In the genomic region with DNA sequence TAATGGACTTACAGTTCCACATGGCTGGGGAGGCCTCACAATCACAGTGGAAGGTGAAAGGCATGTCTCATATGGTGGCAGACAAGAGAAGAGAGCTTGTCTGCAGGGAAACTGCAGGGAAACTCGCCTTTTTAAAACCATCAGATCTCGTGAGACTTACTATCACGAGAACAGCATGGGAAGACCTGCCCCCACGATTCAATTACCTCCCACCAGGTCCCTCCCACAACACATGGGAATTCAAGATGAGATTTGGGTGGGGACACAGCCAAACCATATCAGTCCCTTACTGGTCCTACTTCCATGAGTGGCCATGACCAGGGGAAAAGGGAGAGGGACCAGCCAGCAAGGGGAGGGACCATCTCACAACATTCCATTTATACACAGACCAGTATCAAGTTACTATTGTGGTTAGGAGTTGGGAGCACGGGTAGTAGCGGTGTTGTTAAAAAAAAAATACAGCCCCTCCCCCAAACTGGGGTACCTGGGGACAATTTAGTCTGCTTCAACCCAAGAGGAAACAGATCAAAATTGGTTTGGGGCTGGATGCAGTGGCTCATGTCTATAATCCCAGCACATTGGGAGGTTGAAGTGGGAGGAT, we compare ENCODE assay signal across 9 cellular contexts. TPM values are rescaled to one million over a fixed set of nuclear protein-coding genes. Genes with fewer than 3 reads are reported as not detected.
A peak's percentile ranks its signal among the peaks of the same experiment; 100 is the strongest.
DNase-seq lines count a peak whose midpoint lies in the region; ATAC-seq and TF ChIP-seq lines count a peak whose summit lies in the region.
"Not testable (repeated sequence)": the region's sequence is repeated elsewhere in the genome, so short reads cannot be mapped to it uniquely, and the experiment has no call there.
"Had no signal": no experiment of that assay in that cellular context is flagged by ENCODE, and none has a peak within 500 bp of the region (broad histone marks: within the 10 kb centered on the region; RNA-seq: fewer than 3 reads in every experiment).

No MANE protein-coding gene starts in this region.

- H3K9me3 ChIP-seq in HCT116 (ENCODE audit: control insufficient read depth in 1 of 2, insufficient read depth in 1 of 2, low read depth in 1 of 2, low read length in 2 of 2); PC-3 (ENCODE audit: low read length): not testable (repeated sequence)

- not testable (repeated sequence) for H3K4me2 ChIP-seq in HCT116 (ENCODE audit: low read length); PC-3 (ENCODE audit: low read length)

- not testable (repeated sequence) for H3K36me3 ChIP-seq in HCT116 (ENCODE audit: control insufficient read depth in 1 of 2, insufficient read depth in 2 of 2, low read length in 2 of 2); PC-3 (ENCODE audit: low read depth, low read length)

- not testable (repeated sequence) for H3K79me2 ChIP-seq in HCT116 (ENCODE audit: insufficient read depth, low read length); PC-3 (ENCODE audit: low read length)

- H4K20me1 ChIP-seq in HCT116 (ENCODE audit: insufficient read depth); PC-3 (ENCODE audit: low read length): not testable (repeated sequence)

- not testable (repeated sequence) for BruUV-seq in HCT116 (replicated peaks; lab: Mats Ljungman, UMichigan); PC-3 (replicated peaks; lab: Mats Ljungman, UMichigan)

- H3K4me3 ChIP-seq in HCT116 (replicated peaks in 1 of 2; ENCODE audit: low read depth in 1 of 2, low read length in 2 of 2); PC-3 (ENCODE audit: low read length); choroid plexus epithelial cell (ENCODE audit: low read depth, low read length): not testable (repeated sequence)

- not testable (repeated sequence) for H3F3A ChIP-seq in PC-3 (ENCODE audit: low read length, unreplicated experiment)

- not testable (repeated sequence) for H3K9ac ChIP-seq in HCT116 (ENCODE audit: low read length); PC-3 (ENCODE audit: low read length)

- H3K27me3 ChIP-seq in HCT116 (ENCODE audit: insufficient read depth, low read length); PC-3 (ENCODE audit: low read length): not testable (repeated sequence)

- H3K4me1 ChIP-seq in HCT116 (ENCODE audit: control insufficient read depth in 1 of 2, insufficient read depth in 2 of 2, low read length in 2 of 2); PC-3 (ENCODE audit: insufficient read depth, low read length): not testable (repeated sequence)

- CTCF ChIA-PET in HCT116 (lab: Charles Lee); PC-3 (lab: Charles Lee): not testable (repeated sequence)

- peak; percentile 36 for DNase-seq in COLO668 (lab: John Stamatoyannopoulos, UW; ENCODE audit: unreplicated experiment)
- not testable (repeated sequence) for DNase-seq in HCT116 (ENCODE audit: low read depth, low spot score)
- DNase-seq in NCI-H2029 treated with DMSO at 0.1 percent for 48 hours (lab: John Stamatoyannopoulos, UW), result peak; percentile 23
- DNase-seq in PC-3, result peak; percentile 14
- peak; percentile 53 for DNase-seq in SW480 (ENCODE audit: low spot score)
- DNase-seq in choroid plexus epithelial cell (ENCODE audit: low read depth), result peak; percentile 27
- DNase-seq in left kidney (ENCODE audit: low read depth, low spot score), result peak; percentile 40

- H3K27ac ChIP-seq in HCT116 (ENCODE audit: low read depth, low read length); PC-3 (ENCODE audit: low read length): not testable (repeated sequence)

- not testable (repeated sequence) for TF ChIP-seq POLR2A in HCT116 (IDR thresholded peaks at IDR 0.05; ENCODE audit: borderline replicate concordance, extremely low read depth, insufficient read depth, insufficient read length)

- peak; percentile 42; the same call in 1 of the 2 replicates for ATAC-seq in HCT116
- not testable (repeated sequence) for ATAC-seq in PC-3

- intact Hi-C loops in HCT116 (cut with micrococcal nuclease); PC-3 (cut with micrococcal nuclease): not testable (repeated sequence)

- TF ChIP-seq RAD21 in HCT116 (IDR thresholded peaks at IDR 0.05; ENCODE audit: low read depth), result not testable (repeated sequence)

- TF ChIP-seq CTCF in HCT116 (IDR thresholded peaks at IDR 0.05 in 2 of 3, conservative IDR thresholded peaks at IDR 0.05 in 1 of 3; ENCODE audit: borderline replicate concordance in 1 of 3, insufficient read depth in 1 of 3, low read depth in 2 of 3, low read length in 2 of 3); PC-3 (conservative IDR thresholded peaks at IDR 0.05; ENCODE audit: low read depth, low read length); choroid plexus epithelial cell (conservative IDR thresholded peaks at IDR 0.05; ENCODE audit: low read depth, low read length): not testable (repeated sequence)

- RAD21 ChIA-PET in HCT116 (lab: Charles Lee; ENCODE audit: low non-redundant PET in 1 of 2, low total read pairs in 2 of 2, uncharacterized antibody in 2 of 2, unreplicated experiment in 2 of 2), result not testable (repeated sequence)

- H2AFZ ChIP-seq in HCT116 (ENCODE audit: low read depth, low read length, poor library complexity, severe bottlenecking); PC-3 (ENCODE audit: low read length): not testable (repeated sequence)

- POLR2A ChIA-PET in HCT116 (lab: Charles Lee); PC-3 (lab: Charles Lee; ENCODE audit: unreplicated experiment): not testable (repeated sequence)

- not testable (repeated sequence) for H3K9me2 ChIP-seq in HCT116 (ENCODE audit: insufficient read depth); PC-3 (replicated peaks; ENCODE audit: low read length)

RNA-seq across cellular contexts. Expression of gene TARDBP, which starts 22.4 kb away (rescaled TPM):
- total RNA-seq in HCT116 (2021; ENCODE audit: unreplicated experiment) (155 TPM), PC-3 (2014; rRNA removed) (78.5 and 102 TPM in 2 replicates)
- 81.8 and 102 TPM in 2 replicates for polyA plus RNA-seq in HCT116 (2012)

RNA-seq across cellular contexts. Expression of gene MASP2, which starts 57.0 kb away (rescaled TPM):
- 0.25 TPM for total RNA-seq in HCT116 (2021; ENCODE audit: unreplicated experiment)
- polyA plus RNA-seq in HCT116 (2012), result 1.0 and 1.4 TPM in 2 replicates
- 0.26 and 0.92 TPM in 2 replicates for total RNA-seq in PC-3 (2014; rRNA removed)
- total RNA-seq: G401, Peyer's patch had no signal
